ENCODE assay signal across 8 cellular contexts in the genomic region with DNA sequence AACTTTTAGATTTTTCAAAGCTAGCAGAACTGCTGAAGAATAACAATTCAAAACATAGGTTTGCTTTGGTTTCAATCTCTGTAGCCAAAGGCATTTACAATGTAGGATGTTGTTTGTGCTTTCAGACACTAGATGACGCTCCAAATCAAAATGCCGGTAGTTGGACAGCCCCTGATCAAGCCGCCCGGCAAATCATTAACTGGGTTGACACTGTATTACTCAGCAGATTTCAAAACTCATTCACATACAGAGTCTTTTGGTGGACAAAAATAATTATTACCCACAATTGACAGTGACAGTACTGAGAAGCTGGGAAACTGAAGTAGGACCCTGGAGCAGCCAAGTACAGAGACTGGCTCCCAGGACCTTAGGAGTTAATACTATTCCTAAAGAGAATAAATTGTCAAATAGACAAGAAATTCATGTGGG. TPM values are rescaled to one million over a fixed set of nuclear protein-coding genes. Genes with fewer than 3 reads are reported as not detected.
A peak's percentile ranks its signal among the peaks of the same experiment; 100 is the strongest.
DNase-seq lines count a peak whose midpoint lies in the region; ATAC-seq and TF ChIP-seq lines count a peak whose summit lies in the region.

No MANE protein-coding gene starts in this region.

- no peak overlapping the region for H3K4me3 Mint-ChIP-seq in activated T-cell treated with anti-CD3 and anti-CD28 coated beads, Interleukin-2, amount 50 U/mL, for 24 hours

- POLR2A ChIA-PET in HEK293T (lab: Yijun Ruan, JAX): interaction anchor here (22.3 kb wide), 1 partner anchor 39 kb away, joined by 715 read pairs; a partner anchor contains a TSS

- WGBS in body of pancreas, 2 donors: 0% methylated on average over 4 of the region's 4 CpGs

- no peaks in the 10 kb centered on the region for H3K36me3 Mint-ChIP-seq in activated T-cell treated with anti-CD3 and anti-CD28 coated beads, Interleukin-2, amount 50 U/mL, for 24 hours (ENCODE audit: low read depth)

- H3K9me3 ChIP-seq in SK-N-MC (ENCODE audit: low read depth, low read length) (no peaks in the 10 kb centered on the region), body of pancreas (no peaks in the 10 kb centered on the region)

- intact Hi-C loops in body of pancreas (cut with DNase I): no loop called here

- TF ChIP-seq CTCF in body of pancreas (IDR thresholded peaks at IDR 0.05): peak; percentile 58 to 96 (median 85)

- H3K36me3 ChIP-seq in SK-N-MC (ENCODE audit: insufficient read depth, low read length) (no peaks in the 10 kb centered on the region), body of pancreas (replicated peaks in 1 of 2; ENCODE audit: insufficient read depth in 1 of 2, low read depth in 2 of 2) (no peaks in the 10 kb centered on the region)

- peaks cover 2% of the 10 kb centered on the region for H3K27me3 Mint-ChIP-seq in activated T-cell treated with anti-CD3 and anti-CD28 coated beads, Interleukin-2, amount 50 U/mL, for 24 hours

- peak; percentile 39 for DNase-seq in activated T-cell treated with anti-CD3 and anti-CD28 coated beads for 24 hours (ENCODE audit: low read depth)
- no peak for DNase-seq in activated T-cell treated with anti-CD3 and anti-CD28 coated beads, Interleukin-2, amount 50 U/mL, for 24 hours
- peak; percentile 65 for DNase-seq in HEK293T (ENCODE audit: extremely low spot score)
- peak; percentile 92 for DNase-seq in M059J (ENCODE audit: low read depth)
- peak; percentile 78 for DNase-seq in SK-N-MC (ENCODE audit: low read depth, low spot score)
- DNase-seq in body of pancreas: peak; percentile 83 to 92 (median 86)
- DNase-seq in iPS-NIHi7 (ENCODE audit: extremely low spot score): peak; percentile 74
- peak; percentile 40 to 52 for DNase-seq in stimulated activated CD4-positive, alpha-beta T cell treated with anti-CD3 and anti-CD28 coated beads, Interleukin-2, amount 100 ng/mL, for 24 hours

- peak; percentile 98 for ATAC-seq in body of pancreas

- peak overlapping the region; percentile 90 for H3K27ac ChIP-seq in SK-N-MC
- H3K27ac ChIP-seq in body of pancreas: peak overlapping the region in 2 of 4 donors; percentile 15 to 27

- peak overlapping the region; percentile 42 for H3K4me3 ChIP-seq in SK-N-MC
- no peak overlapping the region for H3K4me3 ChIP-seq in body of pancreas

- H3K9ac ChIP-seq in SK-N-MC (ENCODE audit: insufficient read length): peak overlapping the region; percentile 51

- no peak overlapping the region for H3K27ac Mint-ChIP-seq in activated T-cell treated with anti-CD3 and anti-CD28 coated beads, Interleukin-2, amount 50 U/mL, for 24 hours

- H3K4me1 Mint-ChIP-seq in activated T-cell treated with anti-CD3 and anti-CD28 coated beads, Interleukin-2, amount 50 U/mL, for 24 hours (ENCODE audit: low read depth): peaks cover 6% of the 10 kb centered on the region

- CTCF ChIA-PET in HEK293T (lab: Yijun Ruan, JAX): interaction anchor here (0.6 to 1.1 kb wide), 3 partner anchors 36 to 366 kb away, joined by 3 to 4 read pairs (median 3); a partner anchor contains a TSS

- no peak for TF ChIP-seq POLR2A in body of pancreas (IDR thresholded peaks at IDR 0.05)

- H3K9me3 Mint-ChIP-seq in activated T-cell treated with anti-CD3 and anti-CD28 coated beads, Interleukin-2, amount 50 U/mL, for 24 hours: no peaks in the 10 kb centered on the region

- peaks cover 10% of the 10 kb centered on the region for H3K4me1 ChIP-seq in body of pancreas

- no peaks in the 10 kb centered on the region for H3K27me3 ChIP-seq in body of pancreas

TF ChIP-seq in HEK293T, 16 proteins besides CTCF, POLR2A, EP300 and RAD21:
- TF ChIP-seq TARDBP (IDR thresholded peaks at IDR 0.05): no peak
- TF ChIP-seq ZNF384 (IDR thresholded peaks at IDR 0.05): no peak
- no peak for TF ChIP-seq FOXK2 (IDR thresholded peaks at IDR 0.05)
- no peak for TF ChIP-seq NFRKB (IDR thresholded peaks at IDR 0.05)
- TF ChIP-seq FOXM1 (IDR thresholded peaks at IDR 0.05; ENCODE audit: borderline replicate concordance): no peak
- no peak for TF ChIP-seq PKNOX1 (IDR thresholded peaks at IDR 0.05)
- no peak for TF ChIP-seq FOXA1 (IDR thresholded peaks at IDR 0.05)
- no peak for TF ChIP-seq SP1 (IDR thresholded peaks at IDR 0.05)
- no peak for TF ChIP-seq HDGF (IDR thresholded peaks at IDR 0.05; ENCODE audit: borderline replicate concordance)
- TF ChIP-seq BHLHE40 (IDR thresholded peaks at IDR 0.05; ENCODE audit: borderline replicate concordance): no peak
- no peak for TF ChIP-seq CTBP1 (IDR thresholded peaks at IDR 0.05; ENCODE audit: borderline replicate concordance)
- no peak for TF ChIP-seq ARNT (IDR thresholded peaks at IDR 0.05)
- no peak for TF ChIP-seq LEF1 (IDR thresholded peaks at IDR 0.05; ENCODE audit: borderline replicate concordance)
- TF ChIP-seq ELF4 (IDR thresholded peaks at IDR 0.05): no peak
- no peak for TF ChIP-seq L3MBTL2 (conservative IDR thresholded peaks at IDR 0.05)
- no peak for TF ChIP-seq SUZ12 (IDR thresholded peaks at IDR 0.05)

RNA-seq across cellular contexts. Expression of gene HFE, which starts 21.3 kb away (rescaled TPM):
- total RNA-seq in M059J (2014; rRNA removed; shearing (Covaris generic)): 16.9 and 20.6 TPM in 2 replicates
- 1 to 10 TPM; 2.0 to 5.4 TPM for total RNA-seq in body of pancreas
